In the genomic region with DNA sequence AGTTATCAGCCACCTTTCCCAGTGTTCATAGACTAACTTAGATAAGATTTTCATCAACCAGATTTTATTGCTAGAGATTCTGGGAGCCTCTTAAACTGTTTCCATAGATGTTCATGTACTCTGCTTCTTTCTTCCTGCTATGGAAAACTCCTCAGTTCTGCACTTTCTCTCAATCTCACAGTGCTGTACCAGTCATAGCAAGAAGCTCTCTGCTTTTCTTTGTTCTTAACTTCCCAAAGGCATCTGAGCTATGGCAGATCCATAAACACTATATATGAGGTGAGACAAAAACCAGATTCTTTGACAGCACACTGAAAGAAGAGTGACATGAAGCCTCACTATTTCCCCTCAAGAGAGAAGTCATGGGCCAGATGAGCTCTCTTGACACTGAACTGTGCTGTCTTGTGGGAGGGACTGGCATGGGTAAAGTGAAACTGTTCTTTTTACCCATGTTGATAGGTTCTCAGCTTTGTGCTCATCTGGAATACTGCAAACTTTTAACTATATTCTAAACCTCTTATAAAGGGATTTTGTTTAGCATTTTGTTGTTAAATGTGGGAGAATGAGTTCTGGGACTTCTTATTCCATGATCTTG, we compare ENCODE assay signal across 2 cellular contexts.
TF ChIP-seq lines count a peak whose summit lies in the region.

No MANE protein-coding gene starts in this region.

TF ChIP-seq in GM12878, 131 proteins besides CTCF, POLR2A, EP300 and RAD21:
- TF ChIP-seq ZNF384 (IDR thresholded peaks at IDR 0.05; ENCODE audit: borderline replicate concordance, low read depth, low read length) (no peak), ATF7 (IDR thresholded peaks at IDR 0.05; ENCODE audit: low read depth) (no peak), SREBF2 (IDR thresholded peaks at IDR 0.05; ENCODE audit: low read length) (no peak), POU2F2 (IDR thresholded peaks at IDR 0.05; ENCODE audit: borderline replicate concordance, low read depth, low read length) (no peak)

TF ChIP-seq in HepG2, 621 proteins besides CTCF, POLR2A, EP300 and RAD21:
- no peak for TF ChIP-seq GLI4 (CRISPR knock-in tag; IDR thresholded peaks at IDR 0.05; ENCODE audit: borderline replicate concordance)
- TF ChIP-seq, protein P1, sequence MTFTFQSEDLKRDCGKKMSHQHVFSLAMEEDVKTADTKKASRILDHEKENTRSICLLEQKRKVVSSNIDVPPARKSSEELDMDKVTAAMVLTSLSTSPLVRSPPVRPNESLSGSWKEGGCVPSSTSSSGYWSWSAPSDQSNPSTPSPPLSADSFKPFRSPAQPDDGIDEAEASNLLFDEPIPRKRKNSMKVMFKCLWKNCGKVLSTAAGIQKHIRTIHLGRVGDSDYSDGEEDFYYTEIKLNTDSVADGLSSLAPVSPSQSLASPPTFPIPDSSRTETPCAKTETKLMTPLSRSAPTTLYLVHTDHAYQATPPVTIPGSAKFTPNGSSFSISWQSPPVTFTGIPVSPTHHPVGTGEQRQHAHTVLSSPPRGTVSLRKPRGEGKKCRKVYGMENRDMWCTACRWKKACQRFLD (CRISPR knock-in tag; IDR thresholded peaks at IDR 0.05; ENCODE audit: borderline replicate concordance) = no peak
- TF ChIP-seq, protein P2, sequence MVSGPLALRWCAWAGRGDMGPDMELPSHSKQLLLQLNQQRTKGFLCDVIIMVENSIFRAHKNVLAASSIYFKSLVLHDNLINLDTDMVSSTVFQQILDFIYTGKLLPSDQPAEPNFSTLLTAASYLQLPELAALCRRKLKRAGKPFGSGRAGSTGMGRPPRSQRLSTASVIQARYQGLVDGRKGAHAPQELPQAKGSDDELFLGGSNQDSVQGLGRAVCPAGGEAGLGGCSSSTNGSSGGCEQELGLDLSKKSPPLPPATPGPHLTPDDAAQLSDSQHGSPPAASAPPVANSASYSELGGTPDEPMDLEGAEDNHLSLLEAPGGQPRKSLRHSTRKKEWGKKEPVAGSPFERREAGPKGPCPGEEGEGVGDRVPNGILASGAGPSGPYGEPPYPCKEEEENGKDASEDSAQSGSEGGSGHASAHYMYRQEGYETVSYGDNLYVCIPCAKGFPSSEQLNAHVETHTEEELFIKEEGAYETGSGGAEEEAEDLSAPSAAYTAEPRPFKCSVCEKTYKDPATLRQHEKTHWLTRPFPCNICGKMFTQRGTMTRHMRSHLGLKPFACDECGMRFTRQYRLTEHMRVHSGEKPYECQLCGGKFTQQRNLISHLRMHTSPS (CRISPR knock-in tag; IDR thresholded peaks at IDR 0.05; ENCODE audit: low read depth) = no peak
- no peak for TF ChIP-seq ZSCAN30 (CRISPR knock-in tag; IDR thresholded peaks at IDR 0.05)
- TF ChIP-seq NCOA1 (CRISPR knock-in tag; IDR thresholded peaks at IDR 0.05) = no peak
- no peak for TF ChIP-seq ZNF205 (CRISPR knock-in tag; IDR thresholded peaks at IDR 0.05)
- TF ChIP-seq, protein P3, sequence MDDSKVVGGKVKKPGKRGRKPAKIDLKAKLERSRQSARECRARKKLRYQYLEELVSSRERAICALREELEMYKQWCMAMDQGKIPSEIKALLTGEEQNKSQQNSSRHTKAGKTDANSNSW (CRISPR knock-in tag; IDR thresholded peaks at IDR 0.05; ENCODE audit: borderline replicate concordance) = no peak
- TF ChIP-seq POLR2AphosphoS5 (IDR thresholded peaks at IDR 0.05; ENCODE audit: low read depth, low read length) = no peak
- no peak for TF ChIP-seq ZSCAN9 (CRISPR knock-in tag; IDR thresholded peaks at IDR 0.05; ENCODE audit: borderline replicate concordance)
- no peak for TF ChIP-seq SKI (IDR thresholded peaks at IDR 0.05; ENCODE audit: partially characterized antibody)
- no peak for TF ChIP-seq POGZ (CRISPR knock-in tag; IDR thresholded peaks at IDR 0.05)
- TF ChIP-seq ZNF678 (CRISPR knock-in tag; IDR thresholded peaks at IDR 0.05) = no peak
- TF ChIP-seq ZNF746 (CRISPR knock-in tag; IDR thresholded peaks at IDR 0.05) = no peak
- TF ChIP-seq MTF2 (CRISPR knock-in tag; IDR thresholded peaks at IDR 0.05; ENCODE audit: borderline replicate concordance) = no peak
- no peak for TF ChIP-seq ZNF468 (CRISPR knock-in tag; IDR thresholded peaks at IDR 0.05)
- TF ChIP-seq ZNF800 (CRISPR knock-in tag; IDR thresholded peaks at IDR 0.05) = no peak
- TF ChIP-seq ZBTB7B (CRISPR knock-in tag; IDR thresholded peaks at IDR 0.05) = no peak
- TF ChIP-seq BCLAF1 (IDR thresholded peaks at IDR 0.05) = no peak
- TF ChIP-seq ZC3H4 (CRISPR knock-in tag; IDR thresholded peaks at IDR 0.05; ENCODE audit: borderline replicate concordance) = no peak
